ENCODE assay signal across 9 cellular contexts in genomic region chr2:187453078-187453641, GRCh38. TPM values are rescaled to one million over a fixed set of nuclear protein-coding genes. Genes with fewer than 3 reads are reported as not detected.
A peak's percentile ranks its signal among the peaks of the same experiment; 100 is the strongest.
DNase-seq lines count a peak whose midpoint lies in the region; ATAC-seq, FAIRE-seq and TF ChIP-seq lines count a peak whose summit lies in the region.
"Had no signal": no experiment of that assay in that cellular context is flagged by ENCODE, and none has a peak within 500 bp of the region (broad histone marks: within the 10 kb centered on the region; RNA-seq: fewer than 3 reads in every experiment).

No MANE protein-coding gene starts in this region.

- no peak overlapping the region for H3K27ac ChIP-seq in MM.1S (ENCODE audit: low read length)
- no peak overlapping the region for H3K27ac ChIP-seq in K562 (ENCODE audit: extremely low read depth, low read depth, low read length)
- no peak overlapping the region for H3K27ac ChIP-seq in caudate nucleus (ENCODE audit: low read depth, low read length)

- H3K36me3 ChIP-seq in MM.1S (replicated peaks; ENCODE audit: insufficient read depth, low read length) (no peaks in the 10 kb centered on the region), K562 (ENCODE audit: control insufficient read depth, insufficient read depth, low read length) (no peaks in the 10 kb centered on the region)

- no peaks in the 10 kb centered on the region for H3K27me3 ChIP-seq in MM.1S (replicated peaks; ENCODE audit: insufficient read depth, low read length)
- H3K27me3 ChIP-seq in K562 (ENCODE audit: control insufficient read depth in 2 of 2, insufficient read depth in 2 of 2, low read length in 2 of 2): no peaks in the 10 kb centered on the region

- no peak for FAIRE-seq in K562 (lab: Jason Lieb, UNC)

- H3K9me1 ChIP-seq in K562 (ENCODE audit: control insufficient read depth, insufficient read depth, low read length): no peaks in the 10 kb centered on the region

- no peaks in the 10 kb centered on the region for H3K27me3 Mint-ChIP-seq in activated naive CD8-positive, alpha-beta T cell treated with anti-CD3 and anti-CD28 coated beads, Interleukin-2, amount 50 U/mL, for 24 hours

- DNase-seq in ELR (ENCODE audit: low read depth) (peak; percentile 47), MM.1S (peak; percentile 39), K562 (ENCODE audit: extremely low read depth in 1 of 4, low spot score in 3 of 4) (peak in 2 of 4 experiments; percentile 17 to 41), myocyte (ENCODE audit: low read depth) (peak; percentile 52), caudate nucleus (lab: John Stamatoyannopoulos, UW) (no peak), NCI-H2227 (lab: John Stamatoyannopoulos, UW; ENCODE audit: unreplicated experiment) (no peak)
- DNase-seq in activated naive CD8-positive, alpha-beta T cell treated with anti-CD3 and anti-CD28 coated beads, Interleukin-2, amount 50 U/mL, for 24 hours: no peak

- no TSS peak for BruUV-seq in K562 (replicated peaks; lab: Mats Ljungman, UMichigan)

- H3K4me3 ChIP-seq in MM.1S (ENCODE audit: low read length) (no peak overlapping the region), K562 (no peak overlapping the region)

- TF ChIP-seq RAD21 in K562 (CRISPR knock-in tag; conservative IDR thresholded peaks at IDR 0.05 in 1 of 2, IDR thresholded peaks at IDR 0.05 in 1 of 2): peak; percentile 76 to 87

- H3K79me2 ChIP-seq in MM.1S (ENCODE audit: low read length) (no peaks in the 10 kb centered on the region), K562 (ENCODE audit: control insufficient read depth, insufficient read depth, low read length) (no peaks in the 10 kb centered on the region)

- 0 out of 2 replicates have a peak, but pooled peaks cover 5% of the 10 kb centered on the region for H3F3A ChIP-seq in MM.1S (ENCODE audit: insufficient read depth, low read length)

- H3K9ac ChIP-seq in MM.1S (ENCODE audit: low read length): no peak overlapping the region
- no peak overlapping the region for H3K9ac ChIP-seq in K562 (ENCODE audit: insufficient read depth in 1 of 2, low read depth in 2 of 2, low read length in 2 of 2)

- no peak overlapping the region for H3K4me2 ChIP-seq in MM.1S (ENCODE audit: low read depth, low read length)
- H3K4me2 ChIP-seq in K562 (ENCODE audit: insufficient read depth, low read length): no peak overlapping the region

- CTCF ChIA-PET in K562 (lab: Yijun Ruan, JAX; ENCODE audit: low intra/inter-chr PET ratio): interaction anchor here (0.7 to 2.7 kb wide), 4 partner anchors 461 to 1027 kb away, joined by 3 to 16 read pairs (median 4); no protein-coding TSS in a partner anchor

- H4K20me1 ChIP-seq in MM.1S (ENCODE audit: insufficient read depth, low read length): no peaks in the 10 kb centered on the region
- H4K20me1 ChIP-seq in K562 (replicated peaks; ENCODE audit: control insufficient read depth, insufficient read depth, low read length): no peaks in the 10 kb centered on the region

- H3K9me3 ChIP-seq in MM.1S (replicated peaks; ENCODE audit: insufficient read depth, low read length) (no peaks in the 10 kb centered on the region), K562 (replicated peaks; ENCODE audit: control insufficient read depth, insufficient read depth, low read depth, low read length) (no peaks in the 10 kb centered on the region)

- peaks cover 3% of the 10 kb centered on the region for H3K4me1 Mint-ChIP-seq in activated naive CD8-positive, alpha-beta T cell treated with anti-CD3 and anti-CD28 coated beads, Interleukin-2, amount 50 U/mL, for 24 hours

- ATAC-seq in K562 (0 out of 3 replicates have a peak, but pooled peaks have one; percentile 25), HG03432 (IDR thresholded peaks at IDR 0.05; ENCODE audit: unreplicated experiment) (no peak)
- ATAC-seq in activated naive CD8-positive, alpha-beta T cell treated with anti-CD3 and anti-CD28 coated beads, Interleukin-2, amount 50 U/mL, for 24 hours: no peak

- POLR2A ChIA-PET in K562 (lab: Yijun Ruan, JAX): no interaction called here

- intact Hi-C loops in K562 (cut with micrococcal nuclease): loop anchor here (1.0 to 10.0 kb wide), 5 partner anchors 279 to 948 kb away; no protein-coding TSS in a partner anchor

- H3K9me2 ChIP-seq in MM.1S (replicated peaks; ENCODE audit: insufficient read depth, low read length): no peaks in the 10 kb centered on the region

- H3K9me3 Mint-ChIP-seq in activated naive CD8-positive, alpha-beta T cell treated with anti-CD3 and anti-CD28 coated beads, Interleukin-2, amount 50 U/mL, for 24 hours: no peaks in the 10 kb centered on the region

- no peak overlapping the region for H3K4me3 Mint-ChIP-seq in activated naive CD8-positive, alpha-beta T cell treated with anti-CD3 and anti-CD28 coated beads, Interleukin-2, amount 50 U/mL, for 24 hours
- H3K4me3 Mint-ChIP-seq: immature natural killer cell had no signal

- WGBS in K562 (ENCODE audit: insufficient coverage, low coverage, missing lambda C conversion rate): 13% methylated on average over 1 of the region's 1 CpG

- H3K4me1 ChIP-seq in MM.1S (ENCODE audit: low read length) (no peaks in the 10 kb centered on the region), K562 (replicated peaks in 1 of 2; ENCODE audit: control insufficient read depth in 2 of 2, insufficient read depth in 2 of 2, low read length in 2 of 2) (no peaks in the 10 kb centered on the region)

- no peak overlapping the region for H3K27ac Mint-ChIP-seq in activated naive CD8-positive, alpha-beta T cell treated with anti-CD3 and anti-CD28 coated beads, Interleukin-2, amount 50 U/mL, for 24 hours
- H3K27ac Mint-ChIP-seq: immature natural killer cell had no signal

- in situ Hi-C loops in K562 (cut with MboI): no loop called here

- TF ChIP-seq POLR2A in K562 (conservative IDR thresholded peaks at IDR 0.05): no peak

- no peak for TF ChIP-seq EP300 in K562 (IDR thresholded peaks at IDR 0.05; ENCODE audit: low read length)

- no peak overlapping the region for H2AFZ ChIP-seq in MM.1S (ENCODE audit: low read length)
- H2AFZ ChIP-seq in K562 (ENCODE audit: low read depth, low read length): no peak overlapping the region

- H3K36me3 Mint-ChIP-seq in activated naive CD8-positive, alpha-beta T cell treated with anti-CD3 and anti-CD28 coated beads, Interleukin-2, amount 50 U/mL, for 24 hours (ENCODE audit: low read depth): no peaks in the 10 kb centered on the region
- H3K36me3 Mint-ChIP-seq: immature natural killer cell had no signal

- TF ChIP-seq CTCF in MM.1S (IDR thresholded peaks at IDR 0.05; ENCODE audit: low read length): peak; percentile 49
- peak in 1 of 3 experiments; percentile 62; a peak in 3 of 6 replicates for TF ChIP-seq CTCF in K562 (IDR thresholded peaks at IDR 0.05 in 2 of 3, conservative IDR thresholded peaks at IDR 0.05 in 1 of 3; ENCODE audit: insufficient read depth in 2 of 3, low read depth in 1 of 3, low read length in 3 of 3)

TF ChIP-seq in K562, 482 proteins besides CTCF, POLR2A, EP300 and RAD21 (continues in another document):
- no peak for TF ChIP-seq TFAP4 (CRISPR knock-in tag; IDR thresholded peaks at IDR 0.05; ENCODE audit: borderline replicate concordance)

RNA-seq across cellular contexts. Expression of gene CALCRL, which starts 5.1 kb away (rescaled TPM):
- not detected in 2 replicates for total RNA-seq in K562 (2011; cell fraction: chromatin; rRNA removed; ENCODE audit: low replicate concordance)
- total RNA-seq in K562 (2011; cell fraction: nucleolus; rRNA removed): under 0.01 TPM in 1 of 2 replicates, not detected in the other
- total RNA-seq in K562 (2011; cell fraction: nucleoplasm; rRNA removed): not detected in 2 replicates
- total RNA-seq in K562 (2014; rRNA removed) (not detected in 2 replicates), K562 (2014; rRNA removed; fragmentation: Illumina TruSeq; extraction: Trizol) (0.06 TPM in 1 of 2 replicates, not detected in the other), K562 (2015; rRNA removed; fragmentation: Illumina TruSeq; extraction: Trizol) (0.04 and 0.15 TPM in 2 replicates), K562 (2021) (0.27 TPM in 1 of 2 replicates, not detected in the other), myocyte (10.3 and 12.8 TPM in 2 replicates)
- polyA plus RNA-seq in K562 (2011; rRNA removed) (0.03 TPM in 1 of 2 replicates, not detected in the other), K562 (2014; fragmentation: Illumina TruSeq; extraction: Trizol) (0.06 TPM in 1 of 2 replicates, not detected in the other), K562 (2014; fragmentation: Nextera tagmentation; extraction: Ambion mirVana) (not detected), K562 (2014; rRNA removed) (0.04 and 0.05 TPM in 2 replicates)
- 0.07 TPM in 1 of 2 replicates, not detected in the other for polyA plus RNA-seq in K562 (2011; cell fraction: cytosol; rRNA removed)
- polyA plus RNA-seq in K562 (2011; cell fraction: nucleus; rRNA removed): not detected in 2 replicates
- 0.03 and 0.07 TPM in 2 replicates for polyA plus RNA-seq in K562 (2012)
- polyA minus RNA-seq in K562 (2011; rRNA and poly(A)+ RNA removed): 0.06 TPM in 1 of 2 replicates, not detected in the other
- polyA minus RNA-seq in K562 (2011; cell fraction: cytosol; rRNA and poly(A)+ RNA removed): not detected in 2 replicates
- 0.11 TPM in 1 of 2 replicates, not detected in the other for polyA minus RNA-seq in K562 (2011; cell fraction: nucleus; rRNA and poly(A)+ RNA removed)
- polyA plus RNA-seq in myocyte (2012): 2.0 TPM

Comparison
In these comparisons a context has a peak if more than half of its experiments do, and no peak if none do; other contexts are left out.
1. DNase-seq: peak in ELR (single experiment), MM.1S (single experiment) and myocyte (single experiment); none in caudate nucleus (0 of 61), NCI-H2227 (single experiment) and activated naive CD8-positive, alpha-beta T cell treated with anti-CD3 and anti-CD28 coated beads, Interleukin-2, amount 50 U/mL, for 24 hours (single experiment).